8 cellular contexts compared by ENCODE assay signal in the genomic region with DNA sequence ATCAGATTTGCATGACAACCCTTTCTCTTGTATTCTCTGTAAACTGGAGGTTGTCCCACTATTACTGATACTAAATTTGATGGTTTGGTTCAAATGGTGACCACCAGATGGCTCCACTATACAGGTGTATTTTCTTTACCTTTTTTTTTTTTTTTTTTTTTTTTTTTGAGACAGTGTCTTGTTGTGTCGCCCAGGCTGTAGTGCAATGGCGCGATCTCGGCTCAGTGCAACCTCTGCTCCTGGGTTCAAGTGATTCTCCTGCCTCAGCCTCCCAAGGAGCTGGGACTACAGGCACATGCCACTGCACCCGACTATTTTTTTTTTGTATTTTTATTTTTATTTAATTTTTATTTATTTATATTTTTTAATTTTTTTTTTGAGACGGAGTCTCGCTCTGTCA. TPM values are rescaled to one million over a fixed set of nuclear protein-coding genes. Genes with fewer than 3 reads are reported as not detected.
DNase-seq lines count a peak whose midpoint lies in the region; ATAC-seq and TF ChIP-seq lines count a peak whose summit lies in the region.

No MANE protein-coding gene starts in this region.

- ATAC-seq in Right ventricle myocardium inferior (no peak), HG03039 (IDR thresholded peaks at IDR 0.05; ENCODE audit: unreplicated experiment) (no peak)

- intact Hi-C loops in A673 (cut with micrococcal nuclease; ENCODE audit: unreplicated experiment) (no loop called here), ascending aorta (cut with DNase I) (loop anchor here (10.0 kb wide), 1 partner anchor 1076 kb away; the partner anchor contains the start of gene DYNLT1), Right ventricle myocardium inferior (cut with DNase I) (no loop called here)

- peaks cover 9% of the 10 kb centered on the region for H3K36me3 ChIP-seq in A673 (ENCODE audit: insufficient read depth, low read length, poor library complexity, severe bottlenecking)
- no peaks in the 10 kb centered on the region for H3K36me3 ChIP-seq in ascending aorta
- no peaks in the 10 kb centered on the region for H3K36me3 ChIP-seq in liver (ENCODE audit: control insufficient read depth in 4 of 4, insufficient read depth in 3 of 4, low read depth in 1 of 4, low read length in 3 of 4)

- no peaks in the 10 kb centered on the region for H3K9me3 ChIP-seq in A673 (ENCODE audit: low read depth, low read length, poor library complexity, severe bottlenecking)
- H3K9me3 ChIP-seq in ascending aorta, result no peaks in the 10 kb centered on the region
- no peaks in the 10 kb centered on the region for H3K9me3 ChIP-seq in liver (ENCODE audit: control insufficient read depth in 4 of 4, low read length in 3 of 4)

- no peak overlapping the region for H3K9ac ChIP-seq in liver (ENCODE audit: low read depth in 1 of 2, low read length in 2 of 2)

- 52% methylated on average over 7 of the region's 7 CpGs for WGBS in liver

- TF ChIP-seq CTCF in A673 (conservative IDR thresholded peaks at IDR 0.05; ENCODE audit: low read depth, low read length) (peak; percentile 54), ascending aorta (IDR thresholded peaks at IDR 0.05) (peak in 2 of 3 experiments; percentile 12 to 22), liver (IDR thresholded peaks at IDR 0.05; ENCODE audit: low read depth, low read length, missing input control) (peak; percentile 43)

- no peak overlapping the region for H3K27ac ChIP-seq in A673 (ENCODE audit: low read depth, low read length, poor library complexity, severe bottlenecking)
- H3K27ac ChIP-seq in ascending aorta, result no peak overlapping the region
- H3K27ac ChIP-seq in liver (ENCODE audit: low read depth in 1 of 2, low read length in 2 of 2), result peak overlapping the region in 1 of 2 donors; percentile 23

- CTCF ChIA-PET in A673 (lab: Charles Lee), result interaction anchor here (0.7 kb wide), 1 partner anchor 744 kb away, joined by 5 read pairs; no protein-coding TSS in a partner anchor

- no TSS peak for BruUV-seq in A673 (replicated peaks; lab: Mats Ljungman, UMichigan)

- H3K4me1 ChIP-seq in A673 (ENCODE audit: insufficient read depth, low read length, poor library complexity, severe bottlenecking), result no peaks in the 10 kb centered on the region
- peaks cover 6 to 16% of the 10 kb centered on the region in 2 donors for H3K4me1 ChIP-seq in ascending aorta
- peaks cover 0 to 11% (median 2%) of the 10 kb centered on the region in 4 donors for H3K4me1 ChIP-seq in liver (ENCODE audit: control insufficient read depth in 4 of 4, insufficient read depth in 4 of 4, low read length in 3 of 4)

- no peak overlapping the region for H3K4me3 ChIP-seq in A673 (ENCODE audit: low read depth, low read length, poor library complexity, severe bottlenecking)
- no peak overlapping the region for H3K4me3 ChIP-seq in ascending aorta
- H3K4me3 ChIP-seq in liver (ENCODE audit: low read depth in 1 of 3, low read length in 3 of 3), result no peak overlapping the region

- no peaks in the 10 kb centered on the region for H3K27me3 ChIP-seq in A673 (replicated peaks; ENCODE audit: insufficient read depth, low read depth, low read length, poor library complexity)
- no peaks in the 10 kb centered on the region for H3K27me3 ChIP-seq in ascending aorta
- no peaks in the 10 kb centered on the region for H3K27me3 ChIP-seq in liver (ENCODE audit: control insufficient read depth in 4 of 4, insufficient read depth in 4 of 4, low read length in 3 of 4)

- DNase-seq in A673 (ENCODE audit: low spot score), result no peak
- peak; percentile 29 for DNase-seq in EH (ENCODE audit: low read depth)
- DNase-seq in NCI-H2107 (lab: John Stamatoyannopoulos, UW), result peak; percentile 25
- no peak for DNase-seq in ascending aorta (ENCODE audit: low spot score in 2 of 2)
- DNase-seq in NCI-H1436 treated with DMSO at 0.1 percent for 48 hours (lab: John Stamatoyannopoulos, UW), result no peak
- no peak for DNase-seq in Right ventricle myocardium inferior (ENCODE audit: missing footprints)

- peak; percentile 62 to 73 for TF ChIP-seq RAD21 in liver (IDR thresholded peaks at IDR 0.05)

- POLR2A ChIA-PET in A673 (lab: Charles Lee; ENCODE audit: low non-redundant PET), result no interaction called here

TF ChIP-seq in liver, 16 proteins besides CTCF, POLR2A, EP300 and RAD21:
- TF ChIP-seq HNF4A (conservative IDR thresholded peaks at IDR 0.05), result no peak
TF ChIP-seq in liver: peak in this region for 0.

RNA-seq across cellular contexts. Expression of gene WTAP, which starts 6.6 kb away (rescaled TPM):
- total RNA-seq in A673 (2021) (109 and 110 TPM in 2 replicates), ascending aorta (44.6 TPM), liver (10 to 100 TPM; 34.9 to 43.8 TPM), Right ventricle myocardium inferior (45.9 TPM)
- polyA plus RNA-seq in liver, result 10 to 100 TPM; 21.0 to 38.0 TPM

RNA-seq across cellular contexts. Expression of gene SOD2, which starts 27.7 kb away (rescaled TPM):
- total RNA-seq in A673 (2021) (139 and 159 TPM in 2 replicates), ascending aorta (205 TPM), liver (100 to 1,000 TPM; 292 to 952 TPM), Right ventricle myocardium inferior (1,072 TPM)
- polyA plus RNA-seq in liver, result 100 to 1,000 TPM; 143 to 722 TPM

RNA-seq across cellular contexts. Expression of gene ACAT2, which starts 41.1 kb away (rescaled TPM):
- total RNA-seq in A673 (2021) (238 and 250 TPM in 2 replicates), ascending aorta (0.85 TPM), liver (10 to 100 TPM; 89.9 to 98.4 TPM), Right ventricle myocardium inferior (5.2 TPM)
- 100 to 1,000 TPM in 1 of 2 donors, 10 to 100 TPM in 1; 68.2 to 116 TPM for polyA plus RNA-seq in liver

Comparison
In these comparisons a context has a peak if more than half of its experiments do, and no peak if none do; other contexts are left out.
1. DNase-seq: peak in EH (single experiment) and NCI-H2107 (single experiment); none in A673 (single experiment), ascending aorta (0 of 2), NCI-H1436 treated with DMSO at 0.1 percent for 48 hours (single experiment) and Right ventricle myocardium inferior (single experiment).
2. RNA of gene ACAT2, which starts 41.1 kb away (total RNA-seq): 238 to 250 TPM in A673 and 89.9 to 98.4 TPM in liver; 5.2 TPM in Right ventricle myocardium inferior (single experiment) and 0.85 TPM in ascending aorta (single experiment); every median in the first group is over 10 times any median in the second.
3. Peak in every context shown above with its lines, with median percentiles within 50 percentile points of each other: CTCF ChIP-seq.